Comparison of ENCODE assay signal across 2 cellular contexts in genomic region chr22:21452666-21453065, GRCh38. TPM values are rescaled to one million over a fixed set of nuclear protein-coding genes. Genes with fewer than 3 reads are reported as not detected.
"Had no signal": no experiment of that assay in that cellular context is flagged by ENCODE, and none has a peak within 500 bp of the region (broad histone marks: within the 10 kb centered on the region; RNA-seq: fewer than 3 reads in every experiment).

No MANE protein-coding gene starts in this region.

RNA-seq across cellular contexts. Expression of gene TMEM191C, which starts 14.5 kb away (rescaled TPM):
- total RNA-seq: ascending aorta, M059J had no signal
